In genomic region chr17:77491921-77492445, GRCh38 we compare ENCODE assay signal across 10 cellular contexts.
A peak's percentile ranks its signal among the peaks of the same experiment; 100 is the strongest.
DNase-seq lines count a peak whose midpoint lies in the region; ATAC-seq and TF ChIP-seq lines count a peak whose summit lies in the region.
"Had no signal": no experiment of that assay in that cellular context is flagged by ENCODE, and none has a peak within 500 bp of the region (broad histone marks: within the 10 kb centered on the region; RNA-seq: fewer than 3 reads in every experiment).

No MANE protein-coding gene starts in this region.

- intact Hi-C loops in activated CD4-positive, alpha-beta T cell treated with anti-CD3 and anti-CD28 coated beads, Interleukin-2, amount 10 ng/mL, durations not matched to agents 24 days and 14 days (cut with micrococcal nuclease): no loop called here
- intact Hi-C loops in sciatic nerve (cut with DNase I): loop anchor here (5.0 kb wide), 1 partner anchor 65 kb away; no protein-coding TSS in a partner anchor

- H3K4me3 Mint-ChIP-seq in activated CD4-positive, alpha-beta T cell treated with anti-CD3 and anti-CD28 coated beads, Interleukin-2, amount 10 ng/mL, durations not matched to agents 24 days and 14 days: no peak overlapping the region

- H3K36me3 Mint-ChIP-seq in activated CD4-positive, alpha-beta T cell treated with anti-CD3 and anti-CD28 coated beads, Interleukin-2, amount 10 ng/mL, durations not matched to agents 24 days and 14 days (ENCODE audit: low read depth): peaks cover 39% of the 10 kb centered on the region

- H4K20me1 ChIP-seq in OCI-LY3 (ENCODE audit: insufficient read depth, low read length): 0 out of 2 replicates have a peak, but pooled peaks cover 2% of the 10 kb centered on the region

- H3K27ac ChIP-seq in OCI-LY3 (ENCODE audit: low read length): no peak overlapping the region

- no peak overlapping the region for H2AFZ ChIP-seq in OCI-LY3 (ENCODE audit: low read depth, low read length)

- no peak for DNase-seq in activated CD4-positive, alpha-beta T cell treated with anti-CD3 and anti-CD28 coated beads, Interleukin-2, amount 10 ng/mL, durations not matched to agents 24 days and 14 days
- no peak for DNase-seq in activated CD4-positive, alpha-beta T cell treated with anti-CD3 and anti-CD28 coated beads for 48 hours
- peak; percentile 44 for DNase-seq in central memory CD4-positive, alpha-beta T cell
- DNase-seq in sciatic nerve (ENCODE audit: low spot score) (peak; percentile 56), cerebellar nuclear complex (lab: John Stamatoyannopoulos, UW) (no peak)
- no peak for DNase-seq in stimulated activated CD4-positive, alpha-beta T cell treated with anti-CD3 and anti-CD28 coated beads, Interleukin-15, amount 100 ng/mL, for 24 hours
- DNase-seq: SHP77 treated with DMSO at 0.1 percent for 48 hours; stimulated activated CD4-positive, alpha-beta T cell treated with anti-CD3 and anti-CD28 coated beads, Interleukin-1b, Interleukin-23, amount 100 ng/mL, for 48 hours had no signal

- peaks cover 20% of the 10 kb centered on the region for H3K4me1 Mint-ChIP-seq in activated CD4-positive, alpha-beta T cell treated with anti-CD3 and anti-CD28 coated beads, Interleukin-2, amount 10 ng/mL, durations not matched to agents 24 days and 14 days

- H3K4me2 ChIP-seq in OCI-LY3 (ENCODE audit: low read length): peak overlapping the region; percentile 17; the same call in 1 of the 2 replicates

- H3K36me3 ChIP-seq in OCI-LY3 (replicated peaks; ENCODE audit: low read depth, low read length): peaks cover 6% of the 10 kb centered on the region

- H3K4me1 ChIP-seq in OCI-LY3 (ENCODE audit: low read length): peaks cover 6% of the 10 kb centered on the region

- H3K27ac Mint-ChIP-seq in activated CD4-positive, alpha-beta T cell treated with anti-CD3 and anti-CD28 coated beads, Interleukin-2, amount 10 ng/mL, durations not matched to agents 24 days and 14 days: peak overlapping the region; percentile 38

- ATAC-seq in sciatic nerve: no peak
- ATAC-seq in HG02981 (IDR thresholded peaks at IDR 0.05; ENCODE audit: unreplicated experiment): no peak

- no peaks in the 10 kb centered on the region for H3K9me3 Mint-ChIP-seq in activated CD4-positive, alpha-beta T cell treated with anti-CD3 and anti-CD28 coated beads, Interleukin-2, amount 10 ng/mL, durations not matched to agents 24 days and 14 days

- no peaks in the 10 kb centered on the region for H3K27me3 Mint-ChIP-seq in activated CD4-positive, alpha-beta T cell treated with anti-CD3 and anti-CD28 coated beads, Interleukin-2, amount 10 ng/mL, durations not matched to agents 24 days and 14 days

- no peaks in the 10 kb centered on the region for H3K79me2 ChIP-seq in OCI-LY3 (ENCODE audit: low read length)

- no peak for TF ChIP-seq CTCF in OCI-LY3 (IDR thresholded peaks at IDR 0.05; ENCODE audit: low read depth, low read length)

- H3K4me3 ChIP-seq in OCI-LY3 (ENCODE audit: low read length): no peak overlapping the region

- no peak overlapping the region for H3K9ac ChIP-seq in OCI-LY3 (ENCODE audit: low read length)

- H3K9me3 ChIP-seq in OCI-LY3 (ENCODE audit: insufficient read depth, low read length): no peaks in the 10 kb centered on the region

- no peaks in the 10 kb centered on the region for H3K27me3 ChIP-seq in OCI-LY3 (ENCODE audit: low read depth, low read length)

Comparison
In these comparisons a context has a peak if more than half of its experiments do, and no peak if none do; other contexts are left out.
1. DNase-seq: peak in central memory CD4-positive, alpha-beta T cell (single experiment) and sciatic nerve (single experiment); none in activated CD4-positive, alpha-beta T cell treated with anti-CD3 and anti-CD28 coated beads, Interleukin-2, amount 10 ng/mL, durations not matched to agents 24 days and 14 days (single experiment), activated CD4-positive, alpha-beta T cell treated with anti-CD3 and anti-CD28 coated beads for 48 hours (single experiment), cerebellar nuclear complex (0 of 2) and stimulated activated CD4-positive, alpha-beta T cell treated with anti-CD3 and anti-CD28 coated beads, Interleukin-15, amount 100 ng/mL, for 24 hours (single experiment).